Comparison of ENCODE assay signal across 8 cellular contexts in genomic region chr19:4583961-4584669, GRCh38. TPM values are rescaled to one million over a fixed set of nuclear protein-coding genes. Genes with fewer than 3 reads are reported as not detected.
DNase-seq lines count a peak whose midpoint lies in the region; ATAC-seq and TF ChIP-seq lines count a peak whose summit lies in the region.

No MANE protein-coding gene starts in this region.

- peaks cover 31% of the 10 kb centered on the region for H3K4me1 ChIP-seq in HUES6 (ENCODE audit: control insufficient read depth, insufficient read depth, low read length)

- H3K27me3 ChIP-seq in HUES6 (ENCODE audit: control insufficient read depth, insufficient read depth, low read length) (peaks cover 34% of the 10 kb centered on the region), brain microvascular endothelial cell (replicated peaks) (peaks cover 32% of the 10 kb centered on the region)

- in situ Hi-C loops in brain microvascular endothelial cell (cut with HindIII; ENCODE audit: low pct_ligation_motif_present, low sequenced_read_pairs): no loop called here

- TF ChIP-seq CTCF in brain microvascular endothelial cell (IDR thresholded peaks at IDR 0.05; ENCODE audit: low read depth, low read length, missing control alignments): no peak

- H3K9me3 ChIP-seq in HUES6 (ENCODE audit: control insufficient read depth, insufficient read depth, low read depth, low read length): no peaks in the 10 kb centered on the region

- DNase-seq in AG08395 (ENCODE audit: low spot score) (peak; percentile 44), brain microvascular endothelial cell (no peak), lung microvascular endothelial cell (ENCODE audit: low read depth in 2 of 2) (peak; percentile 41 to 59), NCI-H774 (lab: John Stamatoyannopoulos, UW) (no peak)

- ATAC-seq in GM21619 (IDR thresholded peaks at IDR 0.05; ENCODE audit: unreplicated experiment): no peak
- ATAC-seq in GM19397 (IDR thresholded peaks at IDR 0.05; ENCODE audit: unreplicated experiment): no peak
- ATAC-seq in HG02678 (IDR thresholded peaks at IDR 0.05; ENCODE audit: unreplicated experiment): no peak

- H3K4me3 ChIP-seq in HUES6 (ENCODE audit: low read depth, low read length): peak overlapping the region; percentile 88
- peak overlapping the region; percentile 32 for H3K4me3 ChIP-seq in brain microvascular endothelial cell (ENCODE audit: low read depth, low read length)

- H3K36me3 ChIP-seq in HUES6 (ENCODE audit: control insufficient read depth, insufficient read depth, low read length): no peaks in the 10 kb centered on the region
- H3K36me3 ChIP-seq in brain microvascular endothelial cell (replicated peaks): no peaks in the 10 kb centered on the region

- peak overlapping the region; percentile 24 for H3K9ac ChIP-seq in HUES6 (ENCODE audit: low read length)

- H3K27ac ChIP-seq in HUES6 (ENCODE audit: low read depth, low read length) (no peak overlapping the region), brain microvascular endothelial cell (no peak overlapping the region)

RNA-seq across cellular contexts. Expression of gene SEMA6B, which starts 24.6 kb away (rescaled TPM):
- 18.1 and 50.6 TPM in 2 replicates for total RNA-seq in lung microvascular endothelial cell

RNA-seq across cellular contexts. Expression of gene LRG1, which starts 44.3 kb away (rescaled TPM):
- 0.87 and 1.6 TPM in 2 replicates for total RNA-seq in lung microvascular endothelial cell

RNA-seq across cellular contexts. Expression of gene PLIN5, which starts 49.1 kb away (rescaled TPM):
- 4.6 and 23.2 TPM in 2 replicates for total RNA-seq in lung microvascular endothelial cell

RNA-seq across cellular contexts. Expression of gene TNFAIP8L1, which starts 55.2 kb away (rescaled TPM):
- total RNA-seq in lung microvascular endothelial cell: 53.2 and 69.4 TPM in 2 replicates

Comparison
In these comparisons a context has a peak if more than half of its experiments do, and no peak if none do; other contexts are left out.
1. DNase-seq: peak in AG08395 (single experiment) and lung microvascular endothelial cell (2 of 2); none in brain microvascular endothelial cell (single experiment) and NCI-H774 (single experiment).